8 cellular contexts compared by ENCODE assay signal in the genomic region with DNA sequence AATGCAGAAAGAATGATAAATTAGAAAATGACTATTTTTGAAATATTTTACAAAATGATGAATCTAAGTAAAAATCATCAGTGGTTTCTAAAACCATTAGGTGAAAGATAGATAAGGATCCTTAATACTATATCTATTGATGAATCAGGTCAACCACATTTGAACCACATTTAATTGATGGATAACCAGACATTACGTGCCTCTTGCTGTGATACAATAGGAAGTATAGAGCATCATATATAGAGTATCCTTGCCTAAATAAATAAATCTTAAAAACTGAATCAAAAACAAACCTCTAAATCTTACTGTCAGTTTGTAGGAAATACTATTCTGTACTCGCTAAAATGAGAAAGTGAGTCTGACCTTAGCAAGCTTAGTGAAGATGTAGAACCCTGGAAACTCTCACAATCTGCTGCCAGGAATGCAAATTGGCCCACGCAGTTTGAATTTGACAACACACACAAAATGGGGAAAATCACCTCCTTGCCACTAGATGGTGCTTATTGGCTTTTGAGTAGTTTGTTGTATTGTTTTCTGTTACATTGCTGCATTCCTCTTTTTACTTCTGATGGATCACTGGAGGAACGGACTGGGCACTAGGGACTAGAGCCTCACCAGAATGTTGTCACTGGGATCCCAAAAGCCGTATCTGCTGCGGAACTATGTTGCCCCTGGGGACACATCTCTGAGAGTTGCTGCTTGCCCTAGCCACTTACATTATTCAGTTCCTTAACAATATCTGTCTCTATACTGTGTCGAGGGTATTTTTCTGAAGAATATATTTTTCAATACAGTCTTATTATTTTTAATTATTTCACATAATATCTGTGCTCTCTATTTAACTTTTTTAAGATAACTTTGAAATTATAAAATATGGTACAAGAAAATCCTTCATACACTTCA. TPM values are rescaled to one million over a fixed set of nuclear protein-coding genes. Genes with fewer than 3 reads are reported as not detected.
DNase-seq lines count a peak whose midpoint lies in the region; ATAC-seq and TF ChIP-seq lines count a peak whose summit lies in the region.

No MANE protein-coding gene starts in this region.

- H3K9me3 ChIP-seq in SJCRH30 (replicated peaks) (0 out of 2 replicates have a peak, but pooled peaks cover 5% of the 10 kb centered on the region), mucosa of descending colon (no peaks in the 10 kb centered on the region)

- peaks cover 2% of the 10 kb centered on the region for H3K9me3 Mint-ChIP-seq in chondrocyte (ENCODE audit: low read depth)

- intact Hi-C loops in mucosa of descending colon (cut with DNase I, micrococcal nuclease), result no loop called here

- H3K4me3 Mint-ChIP-seq in chondrocyte (ENCODE audit: unreplicated experiment), result no peak overlapping the region

- H3K36me3 ChIP-seq in SJCRH30 (no peaks in the 10 kb centered on the region), mucosa of descending colon (ENCODE audit: low read depth) (no peaks in the 10 kb centered on the region)

- no peak overlapping the region for H3K27ac ChIP-seq in SJCRH30

- H3K27ac Mint-ChIP-seq in chondrocyte (ENCODE audit: unreplicated experiment), result no peak overlapping the region

- no peaks in the 10 kb centered on the region for H3K36me3 Mint-ChIP-seq in chondrocyte (ENCODE audit: low read depth)

- H3K4me3 ChIP-seq in SJCRH30, result no peak overlapping the region
- H3K4me3 ChIP-seq in mucosa of descending colon, result no peak overlapping the region

- H3K27me3 Mint-ChIP-seq in chondrocyte (ENCODE audit: low read depth), result no peaks in the 10 kb centered on the region

- ATAC-seq in GM21723 (IDR thresholded peaks at IDR 0.05; ENCODE audit: unreplicated experiment) (peak; percentile 83), mucosa of descending colon (peak; percentile 81)

- TF ChIP-seq CTCF in LNCAP (IDR thresholded peaks at IDR 0.05) (peak; percentile 78), chondrocyte (IDR thresholded peaks at IDR 0.05) (peak; percentile 89), mucosa of descending colon (IDR thresholded peaks at IDR 0.05) (peak; percentile 10)

- H3K4me1 Mint-ChIP-seq in chondrocyte (ENCODE audit: low read depth), result peaks cover 11% of the 10 kb centered on the region

- peaks cover 3% of the 10 kb centered on the region for H3K4me1 ChIP-seq in SJCRH30
- no peaks in the 10 kb centered on the region for H3K4me1 ChIP-seq in mucosa of descending colon (ENCODE audit: low read depth)

- DNase-seq in stimulated activated CD4-positive, alpha-beta T cell treated with anti-CD3 and anti-CD28 coated beads, Interleukin-2, amount 100 ng/mL, for 48 hours, result peak; percentile 7 to 10
- DNase-seq in stimulated activated CD4-positive, alpha-beta T cell treated with anti-CD3 and anti-CD28 coated beads, Interleukin-4, amount 100 ng/mL, for 1 hour, result no peak
- peak; percentile 45 to 79 for DNase-seq in SJCRH30
- no peak for DNase-seq in chondrocyte (ENCODE audit: low spot score)
- peak in 1 of 3 donors; percentile 66 for DNase-seq in mucosa of descending colon
- no peak for DNase-seq in activated CD4-positive, CD25-positive, alpha-beta regulatory T cell treated with anti-CD3 and anti-CD28 coated beads, Interleukin-2, amount 50 U/mL, for 72 hours

- no peaks in the 10 kb centered on the region for H3K27me3 ChIP-seq in SJCRH30

RNA-seq across cellular contexts. Expression of a gene that starts 25.4 kb away (rescaled TPM):
- 141 and 145 TPM in 2 replicates for total RNA-seq in SJCRH30 (2014; rRNA removed; shearing (Covaris generic))
- total RNA-seq in chondrocyte, result 80.4 to 84.4 TPM (median 84.2 TPM) in 3 replicates
- 100 to 1,000 TPM in 1 of 3 donors, 10 to 100 TPM in 2; 73.5 to 153 (median 90.6) TPM for total RNA-seq in mucosa of descending colon

RNA-seq across cellular contexts. Expression of a gene that starts 46.3 kb away (rescaled TPM):
- total RNA-seq in SJCRH30 (2014; rRNA removed; shearing (Covaris generic)), result 8.4 and 11.0 TPM in 2 replicates
- total RNA-seq in chondrocyte (0.12 to 0.35 TPM (median 0.26 TPM) in 3 replicates), mucosa of descending colon (1 to 10 TPM; 3.4 to 4.0 (median 3.8) TPM)

Comparison
In these comparisons a context has a peak if more than half of its experiments do, and no peak if none do; other contexts are left out.
1. DNase-seq: peak in stimulated activated CD4-positive, alpha-beta T cell treated with anti-CD3 and anti-CD28 coated beads, Interleukin-2, amount 100 ng/mL, for 48 hours (2 of 2) and SJCRH30 (2 of 2); none in stimulated activated CD4-positive, alpha-beta T cell treated with anti-CD3 and anti-CD28 coated beads, Interleukin-4, amount 100 ng/mL, for 1 hour (single experiment), chondrocyte (single experiment) and activated CD4-positive, CD25-positive, alpha-beta regulatory T cell treated with anti-CD3 and anti-CD28 coated beads, Interleukin-2, amount 50 U/mL, for 72 hours (single experiment).
2. CTCF ChIP-seq: peak in every context shown above with its lines; median percentile 89 in chondrocyte; 78 in LNCAP; 10 in mucosa of descending colon.